In genomic region chr20:36632487-36633284, GRCh38 we compare ENCODE assay signal across 17 cellular contexts. TPM values are rescaled to one million over a fixed set of nuclear protein-coding genes. Genes with fewer than 3 reads are reported as not detected.
DNase-seq lines count a peak whose midpoint lies in the region; ATAC-seq and TF ChIP-seq lines count a peak whose summit lies in the region.
"Had no signal": no experiment of that assay in that cellular context is flagged by ENCODE, and none has a peak within 500 bp of the region (broad histone marks: within the 10 kb centered on the region; RNA-seq: fewer than 3 reads in every experiment).

No MANE protein-coding gene starts in this region.

- no peak for TF ChIP-seq CTCF in Panc1 (IDR thresholded peaks at IDR 0.05)
- TF ChIP-seq CTCF in A673 (conservative IDR thresholded peaks at IDR 0.05; ENCODE audit: low read depth, low read length): no peak

- in situ Hi-C loops in Panc1 (cut with HindIII; ENCODE audit: low pct_unique_long_range_greater_than_20kb, low sequenced_read_pairs): no loop called here

- no peaks in the 10 kb centered on the region for H3K27me3 ChIP-seq in Panc1 (ENCODE audit: control insufficient read depth, insufficient read depth, low read length)
- no peaks in the 10 kb centered on the region for H3K27me3 ChIP-seq in A673 (replicated peaks; ENCODE audit: insufficient read depth, low read depth, low read length, poor library complexity)
- H3K27me3 ChIP-seq: heart right ventricle, left lung, suprapubic skin had no signal

- H3K27ac ChIP-seq in Panc1 (ENCODE audit: low read length) (no peak overlapping the region), A673 (ENCODE audit: low read depth, low read length, poor library complexity, severe bottlenecking) (no peak overlapping the region)
- H3K27ac ChIP-seq: heart right ventricle, left lung, suprapubic skin had no signal

- H3K27me3 Mint-ChIP-seq in T-helper 2 cell treated with Interferon-gamma antibody and Interleukin-4, amounts not matched to agents 5 μg/mL and 100 μg/mL, for 36 hours (ENCODE audit: low read depth): no peaks in the 10 kb centered on the region
- H3K27me3 Mint-ChIP-seq in natural killer cell treated with Interleukin-12 subunit alpha and Interleukin-12 subunit beta and Interleukin-15 and Interleukin-18, amount 100 ng/mL, for 72 hours: no peaks in the 10 kb centered on the region

- H3K4me1 ChIP-seq in Panc1 (ENCODE audit: control insufficient read depth, insufficient read depth, low read length): no peaks in the 10 kb centered on the region
- no peaks in the 10 kb centered on the region for H3K4me1 ChIP-seq in A673 (ENCODE audit: insufficient read depth, low read length, poor library complexity, severe bottlenecking)
- H3K4me1 ChIP-seq: suprapubic skin had no signal

- DNase-seq in T-helper 2 cell treated with Interferon-gamma antibody and Interleukin-4, amounts not matched to agents 5 μg/mL and 100 μg/mL, for 36 hours (ENCODE audit: low spot score): no peak
- DNase-seq in T-helper 2 cell (no peak), Panc1 (ENCODE audit: low read depth, low spot score) (no peak), ecto neural progenitor cell (ENCODE audit: low spot score) (peak; percentile 59), A673 (ENCODE audit: low spot score) (no peak), epidermal melanocyte (ENCODE audit: insufficient read length, low spot score) (no peak)
- no peak for DNase-seq in natural killer cell treated with Interleukin-12 subunit alpha and Interleukin-12 subunit beta and Interleukin-15 and Interleukin-18, amount 100 ng/mL, for 72 hours (ENCODE audit: low spot score)
- DNase-seq in stimulated activated CD4-positive, alpha-beta T cell treated with anti-CD3 and anti-CD28 coated beads, Interleukin-12 subunit alpha, Interleukin-12 subunit beta, amount 100 ng/mL, for 4 hours: no peak
- DNase-seq: heart right ventricle, left lung, NCI-H2029, NCI-H510A treated with DMSO at 0.1 percent for 48 hours had no signal

- H3K27ac Mint-ChIP-seq in T-helper 2 cell treated with Interferon-gamma antibody and Interleukin-4, amounts not matched to agents 5 μg/mL and 100 μg/mL, for 36 hours: peak overlapping the region; percentile 59
- peak overlapping the region; percentile 47 to 79 for H3K27ac Mint-ChIP-seq in natural killer cell treated with Interleukin-12 subunit alpha and Interleukin-12 subunit beta and Interleukin-15 and Interleukin-18, amount 100 ng/mL, for 72 hours

- BruUV-seq in Panc1 (replicated peaks; lab: Mats Ljungman, UMichigan): no TSS peak
- BruUV-seq in A673 (replicated peaks; lab: Mats Ljungman, UMichigan): no TSS peak

- POLR2A ChIA-PET in Panc1 (lab: Charles Lee) (no interaction called here), A673 (lab: Charles Lee; ENCODE audit: low non-redundant PET) (no interaction called here)

- H3K36me3 Mint-ChIP-seq in T-helper 2 cell treated with Interferon-gamma antibody and Interleukin-4, amounts not matched to agents 5 μg/mL and 100 μg/mL, for 36 hours (ENCODE audit: low read depth): peaks cover 58% of the 10 kb centered on the region
- no peaks in the 10 kb centered on the region for H3K36me3 Mint-ChIP-seq in natural killer cell treated with Interleukin-12 subunit alpha and Interleukin-12 subunit beta and Interleukin-15 and Interleukin-18, amount 100 ng/mL, for 72 hours

- H3K9me3 Mint-ChIP-seq in T-helper 2 cell treated with Interferon-gamma antibody and Interleukin-4, amounts not matched to agents 5 μg/mL and 100 μg/mL, for 36 hours: no peaks in the 10 kb centered on the region
- no peaks in the 10 kb centered on the region for H3K9me3 Mint-ChIP-seq in natural killer cell treated with Interleukin-12 subunit alpha and Interleukin-12 subunit beta and Interleukin-15 and Interleukin-18, amount 100 ng/mL, for 72 hours

- CTCF ChIA-PET in Panc1 (lab: Charles Lee): no interaction called here
- CTCF ChIA-PET in A673 (lab: Charles Lee): no interaction called here

- H3K36me3 ChIP-seq in Panc1 (ENCODE audit: control insufficient read depth, insufficient read depth, low read length) (no peaks in the 10 kb centered on the region), A673 (ENCODE audit: insufficient read depth, low read length, poor library complexity, severe bottlenecking) (no peaks in the 10 kb centered on the region)
- H3K36me3 ChIP-seq: left lung, suprapubic skin had no signal

- H3K4me3 ChIP-seq in Panc1 (ENCODE audit: low read depth in 2 of 2, low read length in 2 of 2): no peak overlapping the region
- H3K4me3 ChIP-seq in A673 (ENCODE audit: low read depth, low read length, poor library complexity, severe bottlenecking): no peak overlapping the region
- H3K4me3 ChIP-seq: heart right ventricle, left lung, suprapubic skin had no signal

- intact Hi-C loops in Panc1 (cut with micrococcal nuclease; ENCODE audit: unreplicated experiment): no loop called here
- intact Hi-C loops in A673 (cut with micrococcal nuclease; ENCODE audit: unreplicated experiment): no loop called here

- ATAC-seq in Panc1: 0 out of 2 replicates have a peak, but pooled peaks have one; percentile 36
- no peak for ATAC-seq in natural killer cell treated with Interleukin-12 subunit alpha and Interleukin-12 subunit beta and Interleukin-15 and Interleukin-18, amount 100 ng/mL, for 72 hours
- ATAC-seq: esophagus mucosa, left lung, SK-N-SH treated with all-trans-retinoic acid at 6 μM for 48 hours had no signal

- H3K4me3 Mint-ChIP-seq in T-helper 2 cell treated with Interferon-gamma antibody and Interleukin-4, amounts not matched to agents 5 μg/mL and 100 μg/mL, for 36 hours: no peak overlapping the region
- no peak overlapping the region for H3K4me3 Mint-ChIP-seq in natural killer cell treated with Interleukin-12 subunit alpha and Interleukin-12 subunit beta and Interleukin-15 and Interleukin-18, amount 100 ng/mL, for 72 hours

- peaks cover 27% of the 10 kb centered on the region for H3K4me1 Mint-ChIP-seq in T-helper 2 cell treated with Interferon-gamma antibody and Interleukin-4, amounts not matched to agents 5 μg/mL and 100 μg/mL, for 36 hours (ENCODE audit: low read depth)
- H3K4me1 Mint-ChIP-seq in natural killer cell treated with Interleukin-12 subunit alpha and Interleukin-12 subunit beta and Interleukin-15 and Interleukin-18, amount 100 ng/mL, for 72 hours (ENCODE audit: low read depth in 2 of 2): peaks cover 31 to 32% of the 10 kb centered on the region in 2 donors

- H3K9me3 ChIP-seq in Panc1 (ENCODE audit: control insufficient read depth, insufficient read depth, low read depth, low read length) (no peaks in the 10 kb centered on the region), A673 (ENCODE audit: low read depth, low read length, poor library complexity, severe bottlenecking) (no peaks in the 10 kb centered on the region)
- H3K9me3 ChIP-seq: heart right ventricle, left lung, suprapubic skin had no signal

RNA-seq across cellular contexts. Expression of gene SLA2, which starts 13.3 kb away (rescaled TPM):
- total RNA-seq in Panc1 (2021; ENCODE audit: unreplicated experiment) (0.13 TPM), A673 (2021) (0.13 TPM in 1 of 2 replicates, not detected in the other)
- polyA plus RNA-seq in Panc1 (2012; ENCODE audit: insufficient read length): not detected
- total RNA-seq in natural killer cell treated with Interleukin-12 subunit alpha and Interleukin-12 subunit beta and Interleukin-15 and Interleukin-18, amount 100 ng/mL, for 72 hours: 10 to 100 TPM; 13.6 to 18.9 TPM
- total RNA-seq: myocyte, renal cortical epithelial cell had no signal

RNA-seq across cellular contexts. Expression of gene RAB5IF, which starts 27.1 kb away (rescaled TPM):
- 118 TPM for total RNA-seq in Panc1 (2021; ENCODE audit: unreplicated experiment)
- 109 TPM for polyA plus RNA-seq in Panc1 (2012; ENCODE audit: insufficient read length)
- 100 to 1,000 TPM; 209 to 243 TPM for total RNA-seq in natural killer cell treated with Interleukin-12 subunit alpha and Interleukin-12 subunit beta and Interleukin-15 and Interleukin-18, amount 100 ng/mL, for 72 hours
- 124 and 150 TPM in 2 replicates for total RNA-seq in A673 (2021)

RNA-seq across cellular contexts. Expression of gene TGIF2, which starts 59.3 kb away (rescaled TPM):
- total RNA-seq in Panc1 (2021; ENCODE audit: unreplicated experiment) (18.0 TPM), A673 (2021) (54.9 and 59.0 TPM in 2 replicates)
- 12.5 TPM for polyA plus RNA-seq in Panc1 (2012; ENCODE audit: insufficient read length)
- 10 to 100 TPM; 23.2 to 38.5 TPM for total RNA-seq in natural killer cell treated with Interleukin-12 subunit alpha and Interleukin-12 subunit beta and Interleukin-15 and Interleukin-18, amount 100 ng/mL, for 72 hours

Comparison
In these comparisons a context has a peak if more than half of its experiments do, and no peak if none do; other contexts are left out.
1. RNA of gene SLA2, which starts 13.3 kb away (total RNA-seq): 13.6 to 18.9 TPM in natural killer cell treated with Interleukin-12 subunit alpha and Interleukin-12 subunit beta and Interleukin-15 and Interleukin-18, amount 100 ng/mL, for 72 hours; 0.13 TPM in Panc1 (single experiment) and 0.13 TPM in A673; every median in the first group is over 10 times any median in the second.